ENCODE assay signal across 8 cellular contexts in the genomic region with DNA sequence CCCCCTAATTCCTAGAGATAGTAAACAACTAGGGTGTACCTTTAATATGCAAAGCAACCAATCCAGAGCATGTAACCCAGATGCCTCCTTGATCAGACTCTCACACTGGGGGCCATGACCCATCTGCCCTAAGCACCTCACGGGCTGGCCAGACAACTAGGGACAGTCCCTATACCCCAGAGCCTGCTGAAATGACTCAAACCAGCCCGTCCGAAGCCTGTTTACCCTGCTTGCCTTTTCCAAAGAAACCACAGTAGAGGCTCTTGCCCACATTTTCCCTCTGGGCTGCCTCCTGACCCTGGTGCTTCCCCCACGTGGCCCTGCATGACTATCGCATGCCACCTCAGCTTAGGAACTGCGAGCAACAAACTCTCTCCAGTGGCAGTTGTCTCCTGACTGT. TPM values are rescaled to one million over a fixed set of nuclear protein-coding genes. Genes with fewer than 3 reads are reported as not detected.
A peak's percentile ranks its signal among the peaks of the same experiment; 100 is the strongest.
DNase-seq lines count a peak whose midpoint lies in the region; ATAC-seq and TF ChIP-seq lines count a peak whose summit lies in the region.

No MANE protein-coding gene starts in this region.

- no peak overlapping the region for H3K27ac Mint-ChIP-seq in activated B cell treated with CpG ODN at 0.5 μM for 24 hours

- no peak for TF ChIP-seq CTCF in activated B cell treated with CpG ODN at 0.5 μM for 24 hours (IDR thresholded peaks at IDR 0.05)

- no peak overlapping the region for H3K4me3 Mint-ChIP-seq in activated B cell treated with CpG ODN at 0.5 μM for 24 hours

- peak; percentile 93 for ATAC-seq in GM19025 (IDR thresholded peaks at IDR 0.05; ENCODE audit: low read depth, unreplicated experiment)
- ATAC-seq in HG02840 (IDR thresholded peaks at IDR 0.05; ENCODE audit: low FRiP score, unreplicated experiment): peak; percentile 75
- peak; percentile 80 for ATAC-seq in activated B cell treated with CpG ODN at 0.5 μM for 24 hours (ENCODE audit: low read depth)

- CTCF ChIA-PET in activated B cell treated with CpG ODN at 0.5 μM for 24 hours (lab: Charles Lee): no interaction called here

- intact Hi-C loops in activated B cell treated with CpG ODN at 0.5 μM for 24 hours (cut with micrococcal nuclease): no loop called here

- POLR2A ChIA-PET in activated B cell treated with CpG ODN at 0.5 μM for 24 hours (lab: Charles Lee): interaction anchor here (1.2 kb wide), 2 partner anchors 22 to 290 kb away, joined by 3 to 4 read pairs; partner anchors contain the start of gene GRK5

- H3K9me3 Mint-ChIP-seq in activated B cell treated with CpG ODN at 0.5 μM for 24 hours: no peaks in the 10 kb centered on the region

- no peak for DNase-seq in activated B cell treated with CpG ODN at 0.5 μM for 24 hours
- DNase-seq in stimulated activated CD4-positive, alpha-beta T cell treated with anti-CD3 and anti-CD28 coated beads, Interleukin-2, amount 100 ng/mL, for 48 hours: peak; percentile 52 to 58
- DNase-seq in G401 (ENCODE audit: low spot score): no peak
- DNase-seq in NCI-H526 treated with DMSO at 0.1 percent for 48 hours (lab: John Stamatoyannopoulos, UW): no peak
- no peak for DNase-seq in DMS153 treated with DMSO at 0.1 percent for 48 hours (lab: John Stamatoyannopoulos, UW; ENCODE audit: unreplicated experiment)
- DNase-seq in mesenteric fat pad (ENCODE audit: low spot score): no peak

- no peaks in the 10 kb centered on the region for H3K27me3 Mint-ChIP-seq in activated B cell treated with CpG ODN at 0.5 μM for 24 hours

- in situ Hi-C loops in G401 (cut with HindIII; ENCODE audit: low sequenced_read_pairs): no loop called here

- peaks cover 8% of the 10 kb centered on the region for H3K36me3 Mint-ChIP-seq in activated B cell treated with CpG ODN at 0.5 μM for 24 hours (ENCODE audit: low read depth)

- peaks cover 9% of the 10 kb centered on the region for H3K4me1 Mint-ChIP-seq in activated B cell treated with CpG ODN at 0.5 μM for 24 hours

RNA-seq across cellular contexts. Expression of gene RGS10, which starts 46.2 kb away (rescaled TPM):
- total RNA-seq in activated B cell treated with CpG ODN at 0.5 μM for 24 hours (53.5 and 56.6 TPM in 2 replicates), mesenteric fat pad (18.1 TPM)
- 67.1 and 80.5 TPM in 2 replicates for total RNA-seq in G401 (2014; rRNA removed; shearing (Covaris generic))

Comparison
In these comparisons a context has a peak if more than half of its experiments do, and no peak if none do; other contexts are left out.
1. DNase-seq: peak in stimulated activated CD4-positive, alpha-beta T cell treated with anti-CD3 and anti-CD28 coated beads, Interleukin-2, amount 100 ng/mL, for 48 hours (2 of 2); none in activated B cell treated with CpG ODN at 0.5 μM for 24 hours (single experiment), G401 (single experiment), NCI-H526 treated with DMSO at 0.1 percent for 48 hours (single experiment), DMS153 treated with DMSO at 0.1 percent for 48 hours (single experiment) and mesenteric fat pad (single experiment).
2. Peak in every context shown above with its lines, with median percentiles within 50 percentile points of each other: ATAC-seq.